Comparison of ENCODE assay signal across 2 cellular contexts in genomic region chr3:15783361-15783969, GRCh38.
A peak's percentile ranks its signal among the peaks of the same experiment; 100 is the strongest.
TF ChIP-seq lines count a peak whose summit lies in the region.

No MANE protein-coding gene starts in this region.

TF ChIP-seq in SK-N-SH, 30 proteins besides CTCF, POLR2A, EP300 and RAD21:
- TF ChIP-seq FOSL2 (IDR thresholded peaks at IDR 0.05; ENCODE audit: borderline replicate concordance, low read depth) = peak; percentile 80
- peak; percentile 58; the same call in 1 of the 2 replicates for TF ChIP-seq TEAD4 (IDR thresholded peaks at IDR 0.05; ENCODE audit: borderline replicate concordance, insufficient read depth)
- TF ChIP-seq MAX (IDR thresholded peaks at IDR 0.05; ENCODE audit: low read depth) = no peak
- TF ChIP-seq SMC3 (IDR thresholded peaks at IDR 0.05; ENCODE audit: low read depth, low read length) = no peak
- TF ChIP-seq GATA2 (CRISPR knock-in tag; IDR thresholded peaks at IDR 0.05) = no peak
- no peak for TF ChIP-seq RCOR1 (IDR thresholded peaks at IDR 0.05; ENCODE audit: low read length)
- TF ChIP-seq RXRA (IDR thresholded peaks at IDR 0.05; ENCODE audit: borderline replicate concordance, low read depth) = 0 out of 2 replicates have a peak, but pooled peaks have one; percentile 36
- peak; percentile 78 for TF ChIP-seq TCF12 (IDR thresholded peaks at IDR 0.05)
- peak; percentile 25; the same call in 1 of the 2 replicates for TF ChIP-seq POLR2AphosphoS5 (IDR thresholded peaks at IDR 0.05; ENCODE audit: low read depth, low read length)
- TF ChIP-seq, protein P1, sequence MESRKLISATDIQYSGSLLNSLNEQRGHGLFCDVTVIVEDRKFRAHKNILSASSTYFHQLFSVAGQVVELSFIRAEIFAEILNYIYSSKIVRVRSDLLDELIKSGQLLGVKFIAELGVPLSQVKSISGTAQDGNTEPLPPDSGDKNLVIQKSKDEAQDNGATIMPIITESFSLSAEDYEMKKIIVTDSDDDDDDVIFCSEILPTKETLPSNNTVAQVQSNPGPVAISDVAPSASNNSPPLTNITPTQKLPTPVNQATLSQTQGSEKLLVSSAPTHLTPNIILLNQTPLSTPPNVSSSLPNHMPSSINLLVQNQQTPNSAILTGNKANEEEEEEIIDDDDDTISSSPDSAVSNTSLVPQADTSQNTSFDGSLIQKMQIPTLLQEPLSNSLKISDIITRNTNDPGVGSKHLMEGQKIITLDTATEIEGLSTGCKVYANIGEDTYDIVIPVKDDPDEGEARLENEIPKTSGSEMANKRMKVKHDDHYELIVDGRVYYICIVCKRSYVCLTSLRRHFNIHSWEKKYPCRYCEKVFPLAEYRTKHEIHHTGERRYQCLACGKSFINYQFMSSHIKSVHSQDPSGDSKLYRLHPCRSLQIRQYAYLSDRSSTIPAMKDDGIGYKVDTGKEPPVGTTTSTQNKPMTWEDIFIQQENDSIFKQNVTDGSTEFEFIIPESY (IDR thresholded peaks at IDR 0.05; ENCODE audit: borderline replicate concordance, low read depth) = no peak
- TF ChIP-seq, protein P2, sequence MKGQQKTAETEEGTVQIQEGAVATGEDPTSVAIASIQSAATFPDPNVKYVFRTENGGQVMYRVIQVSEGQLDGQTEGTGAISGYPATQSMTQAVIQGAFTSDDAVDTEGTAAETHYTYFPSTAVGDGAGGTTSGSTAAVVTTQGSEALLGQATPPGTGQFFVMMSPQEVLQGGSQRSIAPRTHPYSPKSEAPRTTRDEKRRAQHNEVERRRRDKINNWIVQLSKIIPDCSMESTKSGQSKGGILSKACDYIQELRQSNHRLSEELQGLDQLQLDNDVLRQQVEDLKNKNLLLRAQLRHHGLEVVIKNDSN (IDR thresholded peaks at IDR 0.05; ENCODE audit: borderline replicate concordance, low read depth) = no peak
- peak; percentile 57 for TF ChIP-seq PBX3 (IDR thresholded peaks at IDR 0.05)
- TF ChIP-seq SIN3A (IDR thresholded peaks at IDR 0.05; ENCODE audit: borderline replicate concordance, low read depth, low read length) = no peak
- TF ChIP-seq JUND (IDR thresholded peaks at IDR 0.05) = peak; percentile 78
- no peak for TF ChIP-seq ELF1 (IDR thresholded peaks at IDR 0.05)
- TF ChIP-seq NRF1 (IDR thresholded peaks at IDR 0.05; ENCODE audit: low read depth, low read length) = no peak
- peak; percentile 36; the same call in 1 of the 2 replicates for TF ChIP-seq NFIC (IDR thresholded peaks at IDR 0.05; ENCODE audit: borderline replicate concordance)
- no peak for TF ChIP-seq GABPA (IDR thresholded peaks at IDR 0.05; ENCODE audit: low read depth)
- TF ChIP-seq CHD2 (IDR thresholded peaks at IDR 0.05; ENCODE audit: low read length, partially characterized antibody) = no peak
- TF ChIP-seq EZH2phosphoT487 (IDR thresholded peaks at IDR 0.05; ENCODE audit: borderline replicate concordance, low read depth) = no peak
- TF ChIP-seq FOXM1 (IDR thresholded peaks at IDR 0.05; ENCODE audit: low read depth) = 0 out of 2 replicates have a peak, but pooled peaks have one; percentile 30
- TF ChIP-seq MEF2A (IDR thresholded peaks at IDR 0.05; ENCODE audit: borderline replicate concordance, low read depth) = peak; percentile 56; the same call in 1 of the 2 replicates
- TF ChIP-seq, protein P3, sequence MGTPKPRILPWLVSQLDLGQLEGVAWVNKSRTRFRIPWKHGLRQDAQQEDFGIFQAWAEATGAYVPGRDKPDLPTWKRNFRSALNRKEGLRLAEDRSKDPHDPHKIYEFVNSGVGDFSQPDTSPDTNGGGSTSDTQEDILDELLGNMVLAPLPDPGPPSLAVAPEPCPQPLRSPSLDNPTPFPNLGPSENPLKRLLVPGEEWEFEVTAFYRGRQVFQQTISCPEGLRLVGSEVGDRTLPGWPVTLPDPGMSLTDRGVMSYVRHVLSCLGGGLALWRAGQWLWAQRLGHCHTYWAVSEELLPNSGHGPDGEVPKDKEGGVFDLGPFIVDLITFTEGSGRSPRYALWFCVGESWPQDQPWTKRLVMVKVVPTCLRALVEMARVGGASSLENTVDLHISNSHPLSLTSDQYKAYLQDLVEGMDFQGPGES (IDR thresholded peaks at IDR 0.05; ENCODE audit: low read depth, low read length) = no peak

TF ChIP-seq in endothelial cell of umbilical vein, 7 proteins besides CTCF, POLR2A, EP300 and RAD21:
- peak; percentile 56 for TF ChIP-seq FOS (IDR thresholded peaks at IDR 0.05; ENCODE audit: borderline replicate concordance, insufficient read depth, low read length)
- peak; percentile 14 for TF ChIP-seq JUN (IDR thresholded peaks at IDR 0.05; ENCODE audit: borderline replicate concordance, insufficient read depth, insufficient read length, low read depth)
- TF ChIP-seq MYC (IDR thresholded peaks at IDR 0.05; ENCODE audit: low read depth, low read length) = no peak
- TF ChIP-seq GATA2 (IDR thresholded peaks at IDR 0.05; ENCODE audit: insufficient read depth, insufficient read length, low read depth, low read length) = no peak
